8 cellular contexts compared by ENCODE assay signal in the genomic region with DNA sequence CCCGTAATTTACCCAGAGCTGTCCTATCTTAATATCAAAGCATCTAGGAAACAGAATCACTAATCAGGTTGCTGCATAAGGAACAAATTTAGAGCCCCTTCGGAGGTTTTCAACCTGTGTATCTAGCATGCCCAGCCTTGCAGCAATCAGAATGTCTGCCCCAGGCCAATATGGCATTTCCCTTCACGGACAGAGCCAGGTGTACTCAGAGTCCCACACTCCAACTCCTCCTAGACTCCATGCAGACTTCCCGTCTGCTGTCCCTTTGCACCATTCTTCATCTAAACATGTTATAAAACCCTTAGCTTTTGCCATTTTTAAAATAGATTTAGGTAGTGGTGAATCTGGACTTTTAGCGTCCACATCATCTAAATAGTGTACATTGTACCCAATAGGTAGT.
"Had no signal": no experiment of that assay in that cellular context is flagged by ENCODE, and none has a peak within 500 bp of the region (broad histone marks: within the 10 kb centered on the region; RNA-seq: fewer than 3 reads in every experiment).

No MANE protein-coding gene starts in this region.

- H3K4me3 Mint-ChIP-seq: GM23338, H9, HFFc6 had no signal

- H3K27ac Mint-ChIP-seq: GM23338, H9, HFFc6 had no signal

- H3K4me1 Mint-ChIP-seq: GM23338, H9 had no signal

- H3K9me3 Mint-ChIP-seq: GM23338, H9, HFFc6 had no signal

- H3K9me3 ChIP-seq: HAP-1 had no signal

- DNase-seq: GM23248, GOT3, H7, H9, HCEC 1CT, HFFc6 had no signal

- H3K27ac ChIP-seq: GM23248 had no signal

- H3K4me3 ChIP-seq: GM23248, GM23338, HAP-1 had no signal

- H3K36me3 ChIP-seq: HAP-1 had no signal
